1 cellular context compared by ENCODE assay signal in the genomic region with DNA sequence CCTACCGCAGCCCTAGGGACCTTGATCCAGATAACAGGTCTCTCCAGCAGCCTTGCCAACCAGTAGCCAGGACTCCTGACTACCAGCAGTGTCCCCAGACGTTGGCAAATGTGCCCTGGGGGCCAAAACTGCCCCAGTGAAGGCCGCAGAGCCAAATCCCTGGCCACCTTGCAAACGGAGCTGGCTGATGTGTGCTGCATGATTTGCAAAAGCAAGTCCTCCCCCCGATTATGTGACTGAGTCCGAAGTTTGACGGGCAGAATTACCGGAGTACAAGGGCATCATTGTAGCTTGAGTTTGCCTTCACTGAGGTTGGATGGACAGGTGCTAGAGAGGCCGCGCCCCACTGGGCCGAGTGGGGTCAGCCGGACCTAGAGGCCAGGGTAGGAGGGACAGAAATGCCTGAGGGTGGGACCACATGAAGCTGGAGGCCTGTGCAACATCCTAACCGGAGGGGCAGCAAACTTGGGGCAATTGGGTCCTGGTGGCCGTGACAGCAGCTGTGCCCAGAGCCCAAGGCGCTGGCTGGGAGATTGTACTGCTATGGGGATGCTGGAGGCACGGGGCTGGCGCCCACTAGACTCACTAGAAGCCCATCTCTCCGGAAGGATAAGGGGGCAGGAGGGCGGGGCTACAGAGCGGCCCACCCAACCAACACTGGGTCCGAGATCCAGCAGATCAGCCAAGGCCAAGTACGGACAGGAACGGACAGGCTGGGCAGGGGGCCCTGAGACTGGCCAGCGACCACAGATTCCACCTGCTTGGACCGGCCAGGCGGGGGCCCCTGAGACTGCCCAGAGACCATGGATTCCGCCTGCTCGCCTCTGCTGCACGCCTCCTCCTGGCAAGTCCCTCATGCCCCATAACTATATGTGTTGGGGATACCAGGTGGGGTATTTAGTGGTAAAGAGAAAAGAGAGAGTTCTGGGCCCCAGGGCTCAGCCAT.
A peak's percentile ranks its signal among the peaks of the same experiment; 100 is the strongest.
TF ChIP-seq lines count a peak whose summit lies in the region.

No MANE protein-coding gene starts in this region.

TF ChIP-seq in HepG2, 621 proteins besides CTCF, POLR2A, EP300 and RAD21 (continued from another document and continues in another):
- TF ChIP-seq, protein P1, sequence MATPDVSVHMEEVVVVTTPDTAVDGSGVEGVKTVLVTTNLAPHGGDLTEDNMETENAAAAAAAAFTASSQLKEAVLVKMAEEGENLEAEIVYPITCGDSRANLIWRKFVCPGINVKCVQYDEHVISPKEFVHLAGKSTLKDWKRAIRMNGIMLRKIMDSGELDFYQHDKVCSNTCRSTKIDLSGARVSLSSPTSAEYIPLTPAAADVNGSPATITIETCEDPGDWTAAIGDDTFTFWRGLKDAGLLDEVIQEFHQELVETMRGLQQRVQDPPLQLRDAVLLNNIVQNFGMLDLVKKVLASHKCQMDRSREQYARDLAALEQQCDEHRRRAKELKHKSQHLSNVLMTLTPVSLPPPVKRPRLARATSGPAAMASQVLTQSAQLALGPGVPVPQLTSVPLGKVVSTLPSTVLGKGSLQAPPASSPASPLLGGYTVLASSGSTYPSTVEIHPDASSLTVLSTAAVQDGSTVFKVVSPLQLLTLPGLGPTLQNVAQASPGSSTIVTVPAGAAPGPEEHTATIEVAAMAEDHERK (CRISPR knock-in tag; IDR thresholded peaks at IDR 0.05; ENCODE audit: low read depth), result no peak
- no peak; the same call in 1 of the 2 replicates for TF ChIP-seq ZNF564 (CRISPR knock-in tag; IDR thresholded peaks at IDR 0.05)
- TF ChIP-seq, protein P2, sequence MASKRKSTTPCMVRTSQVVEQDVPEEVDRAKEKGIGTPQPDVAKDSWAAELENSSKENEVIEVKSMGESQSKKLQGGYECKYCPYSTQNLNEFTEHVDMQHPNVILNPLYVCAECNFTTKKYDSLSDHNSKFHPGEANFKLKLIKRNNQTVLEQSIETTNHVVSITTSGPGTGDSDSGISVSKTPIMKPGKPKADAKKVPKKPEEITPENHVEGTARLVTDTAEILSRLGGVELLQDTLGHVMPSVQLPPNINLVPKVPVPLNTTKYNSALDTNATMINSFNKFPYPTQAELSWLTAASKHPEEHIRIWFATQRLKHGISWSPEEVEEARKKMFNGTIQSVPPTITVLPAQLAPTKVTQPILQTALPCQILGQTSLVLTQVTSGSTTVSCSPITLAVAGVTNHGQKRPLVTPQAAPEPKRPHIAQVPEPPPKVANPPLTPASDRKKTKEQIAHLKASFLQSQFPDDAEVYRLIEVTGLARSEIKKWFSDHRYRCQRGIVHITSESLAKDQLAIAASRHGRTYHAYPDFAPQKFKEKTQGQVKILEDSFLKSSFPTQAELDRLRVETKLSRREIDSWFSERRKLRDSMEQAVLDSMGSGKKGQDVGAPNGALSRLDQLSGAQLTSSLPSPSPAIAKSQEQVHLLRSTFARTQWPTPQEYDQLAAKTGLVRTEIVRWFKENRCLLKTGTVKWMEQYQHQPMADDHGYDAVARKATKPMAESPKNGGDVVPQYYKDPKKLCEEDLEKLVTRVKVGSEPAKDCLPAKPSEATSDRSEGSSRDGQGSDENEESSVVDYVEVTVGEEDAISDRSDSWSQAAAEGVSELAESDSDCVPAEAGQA (IDR thresholded peaks at IDR 0.05; ENCODE audit: low read depth), result no peak; the same call in 1 of the 2 replicates
- TF ChIP-seq, protein P2 (CRISPR knock-in tag; IDR thresholded peaks at IDR 0.05; ENCODE audit: borderline replicate concordance), result no peak
- 0 out of 2 replicates have a peak, but pooled peaks have one; percentile 55 for TF ChIP-seq ZNF30 (CRISPR knock-in tag; IDR thresholded peaks at IDR 0.05)
- TF ChIP-seq ZNF326 (CRISPR knock-in tag; IDR thresholded peaks at IDR 0.05; ENCODE audit: borderline replicate concordance), result no peak
- TF ChIP-seq KDM3A (CRISPR knock-in tag; IDR thresholded peaks at IDR 0.05; ENCODE audit: low read depth), result peak; percentile 47
- peak; percentile 44 for TF ChIP-seq DRAP1 (CRISPR knock-in tag; IDR thresholded peaks at IDR 0.05)
- TF ChIP-seq SNRNP70 (IDR thresholded peaks at IDR 0.05; ENCODE audit: low read depth, low read length), result no peak
- peak; percentile 57 for TF ChIP-seq HDAC1 (CRISPR knock-in tag; IDR thresholded peaks at IDR 0.05)
- 0 out of 2 replicates have a peak, but pooled peaks have one; percentile 40 for TF ChIP-seq ZBTB26 (CRISPR knock-in tag; IDR thresholded peaks at IDR 0.05; ENCODE audit: borderline replicate concordance)
- TF ChIP-seq, protein P3, sequence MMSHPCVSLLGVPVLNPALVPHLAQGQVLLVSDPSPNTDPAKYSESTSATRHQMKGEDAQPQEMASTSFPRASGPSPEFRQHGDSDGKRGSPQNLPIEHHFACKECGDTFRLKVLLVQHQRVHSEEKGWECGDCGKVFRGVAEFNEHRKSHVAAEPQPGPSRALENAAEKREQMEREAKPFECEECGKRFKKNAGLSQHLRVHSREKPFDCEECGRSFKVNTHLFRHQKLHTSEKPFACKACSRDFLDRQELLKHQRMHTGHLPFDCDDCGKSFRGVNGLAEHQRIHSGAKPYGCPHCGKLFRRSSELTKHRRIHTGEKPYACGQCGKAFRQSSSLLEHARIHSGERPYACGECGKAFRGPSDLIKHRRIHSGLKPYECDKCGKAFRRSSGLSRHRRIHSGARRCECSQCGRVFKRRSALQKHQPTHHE (CRISPR knock-in tag; IDR thresholded peaks at IDR 0.05; ENCODE audit: borderline replicate concordance), result no peak
- no peak for TF ChIP-seq ATF1 (CRISPR knock-in tag; IDR thresholded peaks at IDR 0.05)
- TF ChIP-seq BCL6 (CRISPR knock-in tag; IDR thresholded peaks at IDR 0.05), result 0 out of 2 replicates have a peak, but pooled peaks have one; percentile 10
- peak; percentile 91 for TF ChIP-seq RXRA (CRISPR knock-in tag; IDR thresholded peaks at IDR 0.05)
- TF ChIP-seq, protein P4, sequence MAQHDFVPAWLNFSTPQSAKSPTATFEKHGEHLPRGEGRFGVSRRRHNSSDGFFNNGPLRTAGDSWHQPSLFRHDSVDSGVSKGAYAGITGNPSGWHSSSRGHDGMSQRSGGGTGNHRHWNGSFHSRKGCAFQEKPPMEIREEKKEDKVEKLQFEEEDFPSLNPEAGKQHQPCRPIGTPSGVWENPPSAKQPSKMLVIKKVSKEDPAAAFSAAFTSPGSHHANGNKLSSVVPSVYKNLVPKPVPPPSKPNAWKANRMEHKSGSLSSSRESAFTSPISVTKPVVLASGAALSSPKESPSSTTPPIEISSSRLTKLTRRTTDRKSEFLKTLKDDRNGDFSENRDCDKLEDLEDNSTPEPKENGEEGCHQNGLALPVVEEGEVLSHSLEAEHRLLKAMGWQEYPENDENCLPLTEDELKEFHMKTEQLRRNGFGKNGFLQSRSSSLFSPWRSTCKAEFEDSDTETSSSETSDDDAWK (CRISPR knock-in tag; IDR thresholded peaks at IDR 0.05), result no peak
- TF ChIP-seq HMG20A (CRISPR knock-in tag; IDR thresholded peaks at IDR 0.05; ENCODE audit: borderline replicate concordance), result no peak
- no peak for TF ChIP-seq ZNF678 (CRISPR knock-in tag; IDR thresholded peaks at IDR 0.05)
- TF ChIP-seq DR1 (CRISPR knock-in tag; IDR thresholded peaks at IDR 0.05), result no peak
- TF ChIP-seq SOX13 (IDR thresholded peaks at IDR 0.05), result 0 out of 2 replicates have a peak, but pooled peaks have one; percentile 12
- TF ChIP-seq SOX13 (CRISPR knock-in tag; conservative IDR thresholded peaks at IDR 0.05 in 1 of 2, IDR thresholded peaks at IDR 0.05 in 1 of 2), result peak in 1 of 2 experiments; percentile 53; a peak in 2 of 4 replicates
- TF ChIP-seq, protein P5, sequence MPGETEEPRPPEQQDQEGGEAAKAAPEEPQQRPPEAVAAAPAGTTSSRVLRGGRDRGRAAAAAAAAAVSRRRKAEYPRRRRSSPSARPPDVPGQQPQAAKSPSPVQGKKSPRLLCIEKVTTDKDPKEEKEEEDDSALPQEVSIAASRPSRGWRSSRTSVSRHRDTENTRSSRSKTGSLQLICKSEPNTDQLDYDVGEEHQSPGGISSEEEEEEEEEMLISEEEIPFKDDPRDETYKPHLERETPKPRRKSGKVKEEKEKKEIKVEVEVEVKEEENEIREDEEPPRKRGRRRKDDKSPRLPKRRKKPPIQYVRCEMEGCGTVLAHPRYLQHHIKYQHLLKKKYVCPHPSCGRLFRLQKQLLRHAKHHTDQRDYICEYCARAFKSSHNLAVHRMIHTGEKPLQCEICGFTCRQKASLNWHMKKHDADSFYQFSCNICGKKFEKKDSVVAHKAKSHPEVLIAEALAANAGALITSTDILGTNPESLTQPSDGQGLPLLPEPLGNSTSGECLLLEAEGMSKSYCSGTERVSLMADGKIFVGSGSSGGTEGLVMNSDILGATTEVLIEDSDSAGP (CRISPR knock-in tag; IDR thresholded peaks at IDR 0.05; ENCODE audit: borderline replicate concordance), result no peak; the same call in 1 of the 2 replicates
- TF ChIP-seq, protein P6, sequence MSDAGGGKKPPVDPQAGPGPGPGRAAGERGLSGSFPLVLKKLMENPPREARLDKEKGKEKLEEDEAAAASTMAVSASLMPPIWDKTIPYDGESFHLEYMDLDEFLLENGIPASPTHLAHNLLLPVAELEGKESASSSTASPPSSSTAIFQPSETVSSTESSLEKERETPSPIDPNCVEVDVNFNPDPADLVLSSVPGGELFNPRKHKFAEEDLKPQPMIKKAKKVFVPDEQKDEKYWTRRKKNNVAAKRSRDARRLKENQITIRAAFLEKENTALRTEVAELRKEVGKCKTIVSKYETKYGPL (CRISPR knock-in tag; IDR thresholded peaks at IDR 0.05), result no peak
- no peak for TF ChIP-seq KLF12 (CRISPR knock-in tag; IDR thresholded peaks at IDR 0.05; ENCODE audit: borderline replicate concordance)
- TF ChIP-seq ZNF557 (CRISPR knock-in tag; IDR thresholded peaks at IDR 0.05), result no peak
- TF ChIP-seq ZBTB10 (CRISPR knock-in tag; IDR thresholded peaks at IDR 0.05; ENCODE audit: borderline replicate concordance), result no peak
- peak; percentile 49 for TF ChIP-seq NCOA2 (CRISPR knock-in tag; IDR thresholded peaks at IDR 0.05)
- TF ChIP-seq HMGA1 (CRISPR knock-in tag; conservative IDR thresholded peaks at IDR 0.05), result no peak
- TF ChIP-seq, protein P7, sequence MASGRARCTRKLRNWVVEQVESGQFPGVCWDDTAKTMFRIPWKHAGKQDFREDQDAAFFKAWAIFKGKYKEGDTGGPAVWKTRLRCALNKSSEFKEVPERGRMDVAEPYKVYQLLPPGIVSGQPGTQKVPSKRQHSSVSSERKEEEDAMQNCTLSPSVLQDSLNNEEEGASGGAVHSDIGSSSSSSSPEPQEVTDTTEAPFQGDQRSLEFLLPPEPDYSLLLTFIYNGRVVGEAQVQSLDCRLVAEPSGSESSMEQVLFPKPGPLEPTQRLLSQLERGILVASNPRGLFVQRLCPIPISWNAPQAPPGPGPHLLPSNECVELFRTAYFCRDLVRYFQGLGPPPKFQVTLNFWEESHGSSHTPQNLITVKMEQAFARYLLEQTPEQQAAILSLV (CRISPR knock-in tag; IDR thresholded peaks at IDR 0.05; ENCODE audit: borderline replicate concordance), result no peak
- no peak for TF ChIP-seq ZNF431 (CRISPR knock-in tag; IDR thresholded peaks at IDR 0.05; ENCODE audit: borderline replicate concordance, low read depth)
- no peak for TF ChIP-seq ZBTB34 (CRISPR knock-in tag; IDR thresholded peaks at IDR 0.05)
- TF ChIP-seq ASH2L (IDR thresholded peaks at IDR 0.05; ENCODE audit: insufficient read length, low read depth, low read length), result peak; percentile 91
